ENCODE assay signal across 8 cellular contexts in genomic region chr19:57599377-57599760, GRCh38. TPM values are rescaled to one million over a fixed set of nuclear protein-coding genes. Genes with fewer than 3 reads are reported as not detected.
DNase-seq lines count a peak whose midpoint lies in the region; ATAC-seq and TF ChIP-seq lines count a peak whose summit lies in the region.

No MANE protein-coding gene starts in this region.

- H3K4me3 ChIP-seq in OCI-LY1 (ENCODE audit: low read depth, low read length, poor library complexity, severe bottlenecking) (peak overlapping the region; percentile 78), fibroblast of pulmonary artery (replicated peaks; ENCODE audit: low read depth, low read length) (peak overlapping the region; percentile 81), smooth muscle cell (peak overlapping the region; percentile 78)

- TF ChIP-seq CTCF in OCI-LY1 (IDR thresholded peaks at IDR 0.05; ENCODE audit: low read length) (no peak), fibroblast of pulmonary artery (IDR thresholded peaks at IDR 0.05; ENCODE audit: low read length, missing control alignments) (no peak), smooth muscle cell (IDR thresholded peaks at IDR 0.05; ENCODE audit: borderline replicate concordance, insufficient read depth, poor library complexity, severe bottlenecking) (no peak)

- peak overlapping the region; percentile 97 for H2AFZ ChIP-seq in OCI-LY1 (ENCODE audit: low read length)
- peak overlapping the region; percentile 93 for H2AFZ ChIP-seq in smooth muscle cell (ENCODE audit: low read depth)

- H3K4me1 ChIP-seq in OCI-LY1 (ENCODE audit: insufficient read depth, low read length, severe bottlenecking) (peaks cover 14% of the 10 kb centered on the region), smooth muscle cell (ENCODE audit: low read depth) (peaks cover 4% of the 10 kb centered on the region)

- no peaks in the 10 kb centered on the region for H3F3A ChIP-seq in OCI-LY1 (ENCODE audit: insufficient read depth, low read length)
- no peaks in the 10 kb centered on the region for H3F3A ChIP-seq in smooth muscle cell (ENCODE audit: low read depth)

- ATAC-seq in GM19395 (IDR thresholded peaks at IDR 0.05; ENCODE audit: unreplicated experiment), result peak; percentile 31
- ATAC-seq in HG02642 (IDR thresholded peaks at IDR 0.05; ENCODE audit: poor library complexity, unreplicated experiment), result no peak

- peak overlapping the region; percentile 25; the same call in 1 of the 2 replicates for H3K9ac ChIP-seq in OCI-LY1 (ENCODE audit: low read length)
- H3K9ac ChIP-seq in smooth muscle cell (ENCODE audit: low read depth), result no peak overlapping the region

- no peaks in the 10 kb centered on the region for H3K9me2 ChIP-seq in OCI-LY1 (ENCODE audit: low read depth, low read length)

- H3K79me2 ChIP-seq in OCI-LY1 (ENCODE audit: insufficient read depth, low read length) (no peaks in the 10 kb centered on the region), smooth muscle cell (ENCODE audit: low read depth) (no peaks in the 10 kb centered on the region)

- H3K27me3 ChIP-seq in OCI-LY1 (ENCODE audit: insufficient read depth, low read length) (no peaks in the 10 kb centered on the region), smooth muscle cell (ENCODE audit: low read depth) (no peaks in the 10 kb centered on the region)

- H3K4me2 ChIP-seq in OCI-LY1 (ENCODE audit: low read length) (peak overlapping the region; percentile 77), smooth muscle cell (peak overlapping the region; percentile 88)

- H3K9me3 ChIP-seq in OCI-LY1 (ENCODE audit: low read length), result peaks cover 19% of the 10 kb centered on the region; the same call in 1 of the 2 replicates
- H3K9me3 ChIP-seq in smooth muscle cell (replicated peaks; ENCODE audit: low read depth), result no peaks in the 10 kb centered on the region

- no peaks in the 10 kb centered on the region for H4K20me1 ChIP-seq in OCI-LY1 (ENCODE audit: insufficient read depth, low read length)
- no peaks in the 10 kb centered on the region for H4K20me1 ChIP-seq in smooth muscle cell (ENCODE audit: low read depth)

- H3K36me3 ChIP-seq in OCI-LY1 (ENCODE audit: insufficient read depth, low read length), result peaks cover 30% of the 10 kb centered on the region
- H3K36me3 ChIP-seq in smooth muscle cell (ENCODE audit: low read depth), result no peaks in the 10 kb centered on the region

- H3K27ac ChIP-seq in OCI-LY1 (ENCODE audit: low read depth, low read length, poor library complexity, severe bottlenecking) (no peak overlapping the region), smooth muscle cell (ENCODE audit: low read depth) (no peak overlapping the region)

- DNase-seq in fibroblast of pulmonary artery (ENCODE audit: low read depth) (no peak), smooth muscle cell (lab: John Stamatoyannopoulos, UW; ENCODE audit: unreplicated experiment) (no peak), hepatic stellate cell (ENCODE audit: low spot score) (no peak), cerebellar cortex (ENCODE audit: low spot score) (no peak), superior temporal gyrus (ENCODE audit: extremely low spot score) (no peak)

- WGBS in smooth muscle cell (ENCODE audit: low lambda C conversion rate), result 63% methylated on average over 8 of the region's 8 CpGs

RNA-seq across cellular contexts. Expression of gene ZNF530, which starts 0.3 kb away (rescaled TPM):
- 3.0 and 3.2 TPM in 2 replicates for total RNA-seq in smooth muscle cell
- polyA plus RNA-seq in smooth muscle cell, result 3.5 and 3.7 TPM in 2 replicates

RNA-seq across cellular contexts. Expression of gene ZNF134, which starts 14.7 kb away (rescaled TPM):
- 25.8 and 27.6 TPM in 2 replicates for total RNA-seq in smooth muscle cell
- 7.0 and 9.0 TPM in 2 replicates for polyA plus RNA-seq in smooth muscle cell

RNA-seq across cellular contexts. Expression of gene ZIK1, which starts 15.4 kb away (rescaled TPM):
- total RNA-seq in smooth muscle cell, result 6.5 and 9.1 TPM in 2 replicates
- 4.6 and 6.6 TPM in 2 replicates for polyA plus RNA-seq in smooth muscle cell

RNA-seq across cellular contexts. Expression of gene ZNF416, which starts 20.7 kb away (rescaled TPM):
- total RNA-seq in smooth muscle cell, result 5.4 and 6.6 TPM in 2 replicates
- polyA plus RNA-seq in smooth muscle cell, result 3.6 TPM in 2 replicates

RNA-seq across cellular contexts. Expression of gene ZNF211, which starts 33.6 kb away (rescaled TPM):
- total RNA-seq in smooth muscle cell, result 14.1 and 15.7 TPM in 2 replicates
- polyA plus RNA-seq in smooth muscle cell, result 10.5 and 12.1 TPM in 2 replicates
